In genomic region chr6:135012764-135013163, GRCh38 we compare ENCODE assay signal across 13 cellular contexts. TPM values are rescaled to one million over a fixed set of nuclear protein-coding genes. Genes with fewer than 3 reads are reported as not detected.
DNase-seq lines count a peak whose midpoint lies in the region; ATAC-seq and TF ChIP-seq lines count a peak whose summit lies in the region.
"Had no signal": no experiment of that assay in that cellular context is flagged by ENCODE, and none has a peak within 500 bp of the region (broad histone marks: within the 10 kb centered on the region; RNA-seq: fewer than 3 reads in every experiment).

No MANE protein-coding gene starts in this region.

- H3K4me3 ChIP-seq in epithelial cell of proximal tubule (ENCODE audit: low read depth, low read length) (no peak overlapping the region), thymus (ENCODE audit: low read length) (no peak overlapping the region), PC-3 (ENCODE audit: low read length) (no peak overlapping the region)
- H3K4me3 ChIP-seq: heart right ventricle, left ventricle myocardium inferior, stomach had no signal

- H2AFZ ChIP-seq in PC-3 (ENCODE audit: low read length) = no peak overlapping the region

- H3K4me1 ChIP-seq in thymus (ENCODE audit: control insufficient read depth, insufficient read depth, low read length) = peaks cover 17% of the 10 kb centered on the region
- H3K4me1 ChIP-seq in PC-3 (ENCODE audit: insufficient read depth, low read length) = no peaks in the 10 kb centered on the region
- H3K4me1 ChIP-seq: stomach had no signal

- peak overlapping the region; percentile 17 for H3K27ac Mint-ChIP-seq in stimulated activated naive CD8-positive, alpha-beta T cell treated with anti-CD3 and anti-CD28 coated beads, Interleukin-15, Interleukin-2, amounts not matched to agents 100 ng/mL and 50 ng/mL, for 24 hours
- peak overlapping the region; percentile 65 for H3K27ac Mint-ChIP-seq in T-helper 17 cell
- H3K27ac Mint-ChIP-seq: dendritic cell treated with granulocyte-macrophage colony-stimulating factor and Interleukin-4, amounts not matched to agents 40 ng/mL and 50 ng/mL, for 4 days had no signal

- no peak for DNase-seq in stimulated activated naive CD8-positive, alpha-beta T cell treated with anti-CD3 and anti-CD28 coated beads, Interleukin-15, Interleukin-2, amounts not matched to agents 100 U/mL and 50 U/mL, for 24 hours
- DNase-seq in T-helper 17 cell (no peak), epithelial cell of proximal tubule (ENCODE audit: low read depth) (peak; percentile 29), erythroblast (lab: John Stamatoyannopoulos, UW) (no peak), PC-3 (no peak), NCI-H82 treated with DMSO at 0.1 percent for 48 hours (lab: John Stamatoyannopoulos, UW; ENCODE audit: unreplicated experiment) (no peak)
- DNase-seq: heart right ventricle, left ventricle myocardium inferior, NCI-H526 treated with DMSO at 0.1 percent for 48 hours, stomach had no signal

- H3K4me3 Mint-ChIP-seq in stimulated activated naive CD8-positive, alpha-beta T cell treated with anti-CD3 and anti-CD28 coated beads, Interleukin-15, Interleukin-2, amounts not matched to agents 100 ng/mL and 50 ng/mL, for 24 hours = no peak overlapping the region
- no peak overlapping the region for H3K4me3 Mint-ChIP-seq in T-helper 17 cell
- H3K4me3 Mint-ChIP-seq: dendritic cell treated with granulocyte-macrophage colony-stimulating factor and Interleukin-4, amounts not matched to agents 40 ng/mL and 50 ng/mL, for 4 days had no signal

- POLR2A ChIA-PET in PC-3 (lab: Charles Lee; ENCODE audit: unreplicated experiment) = no interaction called here

- no peaks in the 10 kb centered on the region for H3K79me2 ChIP-seq in PC-3 (ENCODE audit: low read length)

- H3K27me3 Mint-ChIP-seq in stimulated activated naive CD8-positive, alpha-beta T cell treated with anti-CD3 and anti-CD28 coated beads, Interleukin-15, Interleukin-2, amounts not matched to agents 100 ng/mL and 50 ng/mL, for 24 hours = no peaks in the 10 kb centered on the region
- no peaks in the 10 kb centered on the region for H3K27me3 Mint-ChIP-seq in T-helper 17 cell
- H3K27me3 Mint-ChIP-seq: dendritic cell treated with granulocyte-macrophage colony-stimulating factor and Interleukin-4, amounts not matched to agents 40 ng/mL and 50 ng/mL, for 4 days had no signal

- H3K9me2 ChIP-seq in PC-3 (replicated peaks; ENCODE audit: low read length) = no peaks in the 10 kb centered on the region

- peaks cover 51% of the 10 kb centered on the region for H3K4me1 Mint-ChIP-seq in stimulated activated naive CD8-positive, alpha-beta T cell treated with anti-CD3 and anti-CD28 coated beads, Interleukin-15, Interleukin-2, amounts not matched to agents 100 ng/mL and 50 ng/mL, for 24 hours (ENCODE audit: low read depth)
- H3K4me1 Mint-ChIP-seq in T-helper 17 cell = peaks cover 42% of the 10 kb centered on the region

- no peaks in the 10 kb centered on the region for H3K9me3 Mint-ChIP-seq in stimulated activated naive CD8-positive, alpha-beta T cell treated with anti-CD3 and anti-CD28 coated beads, Interleukin-15, Interleukin-2, amounts not matched to agents 100 ng/mL and 50 ng/mL, for 24 hours
- H3K9me3 Mint-ChIP-seq: dendritic cell treated with granulocyte-macrophage colony-stimulating factor and Interleukin-4, amounts not matched to agents 40 ng/mL and 50 ng/mL, for 4 days had no signal

- H3K36me3 ChIP-seq in thymus (ENCODE audit: control insufficient read depth, insufficient read depth) (no peaks in the 10 kb centered on the region), PC-3 (ENCODE audit: low read depth, low read length) (no peaks in the 10 kb centered on the region)
- H3K36me3 ChIP-seq: left ventricle myocardium inferior had no signal

- no TSS peak for BruUV-seq in PC-3 (replicated peaks; lab: Mats Ljungman, UMichigan)

- TF ChIP-seq CTCF in epithelial cell of proximal tubule (conservative IDR thresholded peaks at IDR 0.05; ENCODE audit: low read depth, low read length) (no peak), PC-3 (conservative IDR thresholded peaks at IDR 0.05; ENCODE audit: low read depth, low read length) (no peak; the same call in 1 of the 2 replicates)

- H4K20me1 ChIP-seq in PC-3 (ENCODE audit: low read length) = no peaks in the 10 kb centered on the region

- H3K4me2 ChIP-seq in PC-3 (ENCODE audit: low read length) = no peak overlapping the region

- H3F3A ChIP-seq in PC-3 (ENCODE audit: low read length, unreplicated experiment) = no peaks in the 10 kb centered on the region

- no peak for ATAC-seq in stimulated activated naive CD8-positive, alpha-beta T cell treated with anti-CD3 and anti-CD28 coated beads, Interleukin-15, Interleukin-2, amounts not matched to agents 100 U/mL and 50 U/mL, for 24 hours
- ATAC-seq in T-helper 17 cell = no peak
- ATAC-seq in PC-3 = no peak
- ATAC-seq: heart right ventricle had no signal

- H3K27me3 ChIP-seq in thymus (ENCODE audit: control insufficient read depth, insufficient read depth) (no peaks in the 10 kb centered on the region), PC-3 (ENCODE audit: low read length) (no peaks in the 10 kb centered on the region)
- H3K27me3 ChIP-seq: heart right ventricle, stomach had no signal

- peaks cover 34% of the 10 kb centered on the region for H3K36me3 Mint-ChIP-seq in stimulated activated naive CD8-positive, alpha-beta T cell treated with anti-CD3 and anti-CD28 coated beads, Interleukin-15, Interleukin-2, amounts not matched to agents 100 ng/mL and 50 ng/mL, for 24 hours (ENCODE audit: low read depth)
- H3K36me3 Mint-ChIP-seq in T-helper 17 cell (ENCODE audit: low read depth) = peaks cover 7% of the 10 kb centered on the region

- CTCF ChIA-PET in PC-3 (lab: Charles Lee) = no interaction called here

- H3K9ac ChIP-seq in PC-3 (ENCODE audit: low read length) = no peak overlapping the region

- TF ChIP-seq POLR2A in erythroblast (IDR thresholded peaks at IDR 0.05; ENCODE audit: low read length) = no peak

- H3K9me3 ChIP-seq in T-helper 17 cell (ENCODE audit: control insufficient read depth, low read length, poor library complexity, severe bottlenecking) = no peaks in the 10 kb centered on the region
- no peaks in the 10 kb centered on the region for H3K9me3 ChIP-seq in thymus (ENCODE audit: control insufficient read depth)
- no peaks in the 10 kb centered on the region for H3K9me3 ChIP-seq in PC-3 (ENCODE audit: low read length)
- H3K9me3 ChIP-seq: heart right ventricle, left ventricle myocardium inferior, stomach had no signal

- intact Hi-C loops in PC-3 (cut with micrococcal nuclease) = no loop called here

- H3K27ac ChIP-seq in thymus (ENCODE audit: low read depth) (peak overlapping the region; percentile 33), PC-3 (ENCODE audit: low read length) (no peak overlapping the region)
- H3K27ac ChIP-seq: heart right ventricle, left ventricle myocardium inferior, stomach had no signal

RNA-seq across cellular contexts. Expression of gene HBS1L, which starts 41.9 kb away (rescaled TPM):
- total RNA-seq in T-helper 17 cell (10 to 100 TPM; 72.1 to 94.0 TPM), epithelial cell of proximal tubule (73.1 and 91.7 TPM in 2 replicates), PC-3 (2014; rRNA removed) (44.9 and 53.2 TPM in 2 replicates)
- polyA plus RNA-seq in thymus = 49.4 TPM
